Comparison of ENCODE assay signal across 1 cellular context in the genomic region with DNA sequence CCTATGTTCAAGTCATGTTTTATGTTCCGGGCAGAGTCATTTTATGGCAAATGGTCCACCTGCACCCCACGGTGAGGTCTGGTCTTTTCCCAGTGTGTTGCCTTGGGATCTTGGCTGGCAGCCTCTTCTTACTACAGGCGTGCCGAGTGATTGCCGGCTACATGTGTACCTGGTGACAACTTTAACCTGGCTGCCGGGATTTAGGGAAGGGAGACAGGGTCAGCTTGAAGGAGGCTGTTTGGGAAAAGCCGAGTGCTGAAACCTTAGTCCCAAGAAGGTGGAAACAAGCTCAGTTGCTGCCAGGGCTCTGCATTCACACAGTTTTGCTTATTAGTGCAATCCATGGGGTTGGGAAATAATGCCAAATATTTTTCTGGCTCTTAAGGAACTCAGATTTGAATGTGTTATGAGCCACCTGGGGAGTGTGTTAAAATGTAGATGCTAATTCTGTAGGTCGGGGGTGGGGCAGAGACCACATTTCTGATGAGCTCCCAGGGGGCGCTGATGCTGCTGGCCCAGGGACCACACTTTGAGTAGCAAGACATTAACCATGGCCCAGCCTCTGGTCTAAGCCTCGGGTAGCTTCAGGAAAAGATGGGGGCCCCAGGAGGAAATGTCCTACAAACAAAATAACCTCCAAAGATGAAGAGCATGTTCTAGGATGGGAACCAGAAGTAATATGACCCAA.
TF ChIP-seq lines count a peak whose summit lies in the region.

No MANE protein-coding gene starts in this region.

TF ChIP-seq in HCT116, 20 proteins besides CTCF, POLR2A, EP300 and RAD21 (continued from another document):
- TF ChIP-seq, protein P1, sequence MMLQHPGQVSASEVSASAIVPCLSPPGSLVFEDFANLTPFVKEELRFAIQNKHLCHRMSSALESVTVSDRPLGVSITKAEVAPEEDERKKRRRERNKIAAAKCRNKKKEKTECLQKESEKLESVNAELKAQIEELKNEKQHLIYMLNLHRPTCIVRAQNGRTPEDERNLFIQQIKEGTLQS (IDR thresholded peaks at IDR 0.05), result no peak
- TF ChIP-seq, protein P2, sequence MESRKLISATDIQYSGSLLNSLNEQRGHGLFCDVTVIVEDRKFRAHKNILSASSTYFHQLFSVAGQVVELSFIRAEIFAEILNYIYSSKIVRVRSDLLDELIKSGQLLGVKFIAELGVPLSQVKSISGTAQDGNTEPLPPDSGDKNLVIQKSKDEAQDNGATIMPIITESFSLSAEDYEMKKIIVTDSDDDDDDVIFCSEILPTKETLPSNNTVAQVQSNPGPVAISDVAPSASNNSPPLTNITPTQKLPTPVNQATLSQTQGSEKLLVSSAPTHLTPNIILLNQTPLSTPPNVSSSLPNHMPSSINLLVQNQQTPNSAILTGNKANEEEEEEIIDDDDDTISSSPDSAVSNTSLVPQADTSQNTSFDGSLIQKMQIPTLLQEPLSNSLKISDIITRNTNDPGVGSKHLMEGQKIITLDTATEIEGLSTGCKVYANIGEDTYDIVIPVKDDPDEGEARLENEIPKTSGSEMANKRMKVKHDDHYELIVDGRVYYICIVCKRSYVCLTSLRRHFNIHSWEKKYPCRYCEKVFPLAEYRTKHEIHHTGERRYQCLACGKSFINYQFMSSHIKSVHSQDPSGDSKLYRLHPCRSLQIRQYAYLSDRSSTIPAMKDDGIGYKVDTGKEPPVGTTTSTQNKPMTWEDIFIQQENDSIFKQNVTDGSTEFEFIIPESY (IDR thresholded peaks at IDR 0.05; ENCODE audit: extremely low read depth, insufficient replicate concordance, low read length), result no peak
- TF ChIP-seq YY1 (IDR thresholded peaks at IDR 0.05; ENCODE audit: extremely low read depth, insufficient replicate concordance, low read depth, low read length) (no peak), REST (IDR thresholded peaks at IDR 0.05; ENCODE audit: low read depth) (no peak), FOSL1 (IDR thresholded peaks at IDR 0.05; ENCODE audit: low read depth) (no peak), CBX3 (IDR thresholded peaks at IDR 0.05; ENCODE audit: low read depth) (no peak), EZH2phosphoT487 (IDR thresholded peaks at IDR 0.05; ENCODE audit: borderline replicate concordance) (no peak), SP1 (IDR thresholded peaks at IDR 0.05; ENCODE audit: low read depth) (no peak), EZH2 (IDR thresholded peaks at IDR 0.05) (no peak), ZFX (IDR thresholded peaks at IDR 0.05) (no peak), JUND (IDR thresholded peaks at IDR 0.05) (no peak), SIN3A (IDR thresholded peaks at IDR 0.05; ENCODE audit: low read depth) (no peak)
- TF ChIP-seq, protein P3, sequence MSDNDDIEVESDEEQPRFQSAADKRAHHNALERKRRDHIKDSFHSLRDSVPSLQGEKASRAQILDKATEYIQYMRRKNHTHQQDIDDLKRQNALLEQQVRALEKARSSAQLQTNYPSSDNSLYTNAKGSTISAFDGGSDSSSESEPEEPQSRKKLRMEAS (IDR thresholded peaks at IDR 0.05), result no peak
